ENCODE assay signal across 1 cellular context in the genomic region with DNA sequence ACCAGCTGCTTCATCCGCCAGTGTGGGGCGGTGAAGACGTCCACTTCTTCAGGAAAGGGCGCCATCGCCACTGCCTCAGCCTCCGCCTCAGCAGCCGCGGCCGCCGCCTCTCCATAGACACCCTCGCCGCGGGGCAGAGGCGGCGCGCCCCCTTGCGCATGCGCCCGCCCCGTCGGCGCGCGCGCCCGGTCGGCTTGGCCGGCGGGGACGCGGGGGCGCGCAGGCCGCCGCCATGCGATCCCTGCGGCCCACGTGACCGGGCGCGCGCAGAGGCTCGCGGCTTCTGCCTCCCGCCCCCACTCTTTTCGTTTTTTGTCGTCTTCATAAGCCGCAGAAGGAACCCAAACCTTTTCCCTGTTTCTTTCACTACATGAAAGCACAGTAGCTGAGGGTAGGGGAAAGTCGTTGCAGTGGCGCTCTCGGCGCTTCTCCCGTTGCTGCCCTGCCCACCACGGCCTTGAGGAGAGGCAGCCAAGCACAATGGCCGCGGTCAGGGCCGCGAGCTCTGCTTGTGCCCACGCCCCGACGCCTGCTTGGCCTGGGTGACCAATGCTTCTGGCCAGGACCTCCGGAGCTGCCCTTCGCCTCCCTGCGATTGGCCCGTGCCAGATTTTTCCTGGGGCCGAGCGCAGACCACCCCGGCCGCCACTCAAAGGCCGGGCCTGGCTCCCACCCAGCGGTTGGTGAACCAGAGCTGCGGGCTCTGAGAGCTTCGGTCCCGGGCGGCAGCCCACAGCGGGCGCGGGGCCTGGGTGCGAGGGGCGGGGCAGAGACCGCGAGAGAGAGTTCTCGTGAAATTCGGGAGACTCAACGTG.
TF ChIP-seq lines count a peak whose summit lies in the region.

A gene with protein sequence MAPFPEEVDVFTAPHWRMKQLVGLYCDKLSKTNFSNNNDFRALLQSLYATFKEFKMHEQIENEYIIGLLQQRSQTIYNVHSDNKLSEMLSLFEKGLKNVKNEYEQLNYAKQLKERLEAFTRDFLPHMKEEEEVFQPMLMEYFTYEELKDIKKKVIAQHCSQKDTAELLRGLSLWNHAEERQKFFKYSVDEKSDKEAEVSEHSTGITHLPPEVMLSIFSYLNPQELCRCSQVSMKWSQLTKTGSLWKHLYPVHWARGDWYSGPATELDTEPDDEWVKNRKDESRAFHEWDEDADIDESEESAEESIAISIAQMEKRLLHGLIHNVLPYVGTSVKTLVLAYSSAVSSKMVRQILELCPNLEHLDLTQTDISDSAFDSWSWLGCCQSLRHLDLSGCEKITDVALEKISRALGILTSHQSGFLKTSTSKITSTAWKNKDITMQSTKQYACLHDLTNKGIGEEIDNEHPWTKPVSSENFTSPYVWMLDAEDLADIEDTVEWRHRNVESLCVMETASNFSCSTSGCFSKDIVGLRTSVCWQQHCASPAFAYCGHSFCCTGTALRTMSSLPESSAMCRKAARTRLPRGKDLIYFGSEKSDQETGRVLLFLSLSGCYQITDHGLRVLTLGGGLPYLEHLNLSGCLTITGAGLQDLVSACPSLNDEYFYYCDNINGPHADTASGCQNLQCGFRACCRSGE (minus strand): TSS at position 135 of the 815 bp plus-strand sequence. CDS start 70 bp downstream, at position 65.

TF ChIP-seq in K562, 482 proteins besides CTCF, POLR2A, EP300 and RAD21 (continued from another document and continues in another):
- TF ChIP-seq, protein P1, sequence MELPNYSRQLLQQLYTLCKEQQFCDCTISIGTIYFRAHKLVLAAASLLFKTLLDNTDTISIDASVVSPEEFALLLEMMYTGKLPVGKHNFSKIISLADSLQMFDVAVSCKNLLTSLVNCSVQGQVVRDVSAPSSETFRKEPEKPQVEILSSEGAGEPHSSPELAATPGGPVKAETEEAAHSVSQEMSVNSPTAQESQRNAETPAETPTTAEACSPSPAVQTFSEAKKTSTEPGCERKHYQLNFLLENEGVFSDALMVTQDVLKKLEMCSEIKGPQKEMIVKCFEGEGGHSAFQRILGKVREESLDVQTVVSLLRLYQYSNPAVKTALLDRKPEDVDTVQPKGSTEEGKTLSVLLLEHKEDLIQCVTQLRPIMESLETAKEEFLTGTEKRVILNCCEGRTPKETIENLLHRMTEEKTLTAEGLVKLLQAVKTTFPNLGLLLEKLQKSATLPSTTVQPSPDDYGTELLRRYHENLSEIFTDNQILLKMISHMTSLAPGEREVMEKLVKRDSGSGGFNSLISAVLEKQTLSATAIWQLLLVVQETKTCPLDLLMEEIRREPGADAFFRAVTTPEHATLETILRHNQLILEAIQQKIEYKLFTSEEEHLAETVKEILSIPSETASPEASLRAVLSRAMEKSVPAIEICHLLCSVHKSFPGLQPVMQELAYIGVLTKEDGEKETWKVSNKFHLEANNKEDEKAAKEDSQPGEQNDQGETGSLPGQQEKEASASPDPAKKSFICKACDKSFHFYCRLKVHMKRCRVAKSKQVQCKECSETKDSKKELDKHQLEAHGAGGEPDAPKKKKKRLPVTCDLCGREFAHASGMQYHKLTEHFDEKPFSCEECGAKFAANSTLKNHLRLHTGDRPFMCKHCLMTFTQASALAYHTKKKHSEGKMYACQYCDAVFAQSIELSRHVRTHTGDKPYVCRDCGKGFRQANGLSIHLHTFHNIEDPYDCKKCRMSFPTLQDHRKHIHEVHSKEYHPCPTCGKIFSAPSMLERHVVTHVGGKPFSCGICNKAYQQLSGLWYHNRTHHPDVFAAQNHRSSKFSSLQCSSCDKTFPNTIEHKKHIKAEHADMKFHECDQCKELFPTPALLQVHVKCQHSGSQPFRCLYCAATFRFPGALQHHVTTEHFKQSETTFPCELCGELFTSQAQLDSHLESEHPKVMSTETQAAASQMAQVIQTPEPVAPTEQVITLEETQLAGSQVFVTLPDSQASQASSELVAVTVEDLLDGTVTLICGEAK (IDR thresholded peaks at IDR 0.05): no peak
- TF ChIP-seq, protein P1 (CRISPR knock-in tag; IDR thresholded peaks at IDR 0.05): no peak
- TF ChIP-seq HEY1 (CRISPR knock-in tag; IDR thresholded peaks at IDR 0.05; ENCODE audit: borderline replicate concordance) (no peak), ZFP30 (CRISPR knock-in tag; IDR thresholded peaks at IDR 0.05; ENCODE audit: borderline replicate concordance) (no peak), NFRKB (IDR thresholded peaks at IDR 0.05; ENCODE audit: low read depth) (peak; percentile 87), ZNF311 (CRISPR knock-in tag; IDR thresholded peaks at IDR 0.05) (peak; percentile 67), NCOA6 (IDR thresholded peaks at IDR 0.05) (peak; percentile 79), E2F3 (CRISPR knock-in tag; IDR thresholded peaks at IDR 0.05) (peak; percentile 88), CC2D1A (IDR thresholded peaks at IDR 0.05) (no peak), CXXC5 (CRISPR knock-in tag; IDR thresholded peaks at IDR 0.05) (peak; percentile 87), GABPB1 (CRISPR knock-in tag; IDR thresholded peaks at IDR 0.05) (peak; percentile 52; the same call in 1 of the 2 replicates), CTBP1 (IDR thresholded peaks at IDR 0.05; ENCODE audit: borderline replicate concordance) (peak; percentile 6; the same call in 1 of the 2 replicates), PHF8 (IDR thresholded peaks at IDR 0.05; ENCODE audit: borderline replicate concordance, low read length) (peak; percentile 44), TCFL5 (CRISPR knock-in tag; conservative IDR thresholded peaks at IDR 0.05) (no peak), CBX1 (IDR thresholded peaks at IDR 0.05; ENCODE audit: low read depth) (peak; percentile 50), ZNF175 (CRISPR knock-in tag; IDR thresholded peaks at IDR 0.05; ENCODE audit: low read depth) (peak; percentile 93), SP1 (CRISPR knock-in tag; IDR thresholded peaks at IDR 0.05) (no peak), OTX1 (CRISPR knock-in tag; IDR thresholded peaks at IDR 0.05) (peak; percentile 32; the same call in 1 of the 2 replicates), ZBTB1 (CRISPR knock-in tag; IDR thresholded peaks at IDR 0.05; ENCODE audit: borderline replicate concordance, low read depth) (0 out of 2 replicates have a peak, but pooled peaks have one; percentile 68)
- TF ChIP-seq, protein P2, sequence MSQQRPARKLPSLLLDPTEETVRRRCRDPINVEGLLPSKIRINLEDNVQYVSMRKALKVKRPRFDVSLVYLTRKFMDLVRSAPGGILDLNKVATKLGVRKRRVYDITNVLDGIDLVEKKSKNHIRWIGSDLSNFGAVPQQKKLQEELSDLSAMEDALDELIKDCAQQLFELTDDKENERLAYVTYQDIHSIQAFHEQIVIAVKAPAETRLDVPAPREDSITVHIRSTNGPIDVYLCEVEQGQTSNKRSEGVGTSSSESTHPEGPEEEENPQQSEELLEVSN (IDR thresholded peaks at IDR 0.05; ENCODE audit: borderline replicate concordance in 1 of 2, extremely low read depth in 1 of 2, insufficient read depth in 1 of 2, insufficient read length in 1 of 2, low read depth in 1 of 2, low read length in 1 of 2, poor library complexity in 1 of 2, severe bottlenecking in 1 of 2): peak; percentile 78 to 97
- TF ChIP-seq, protein P3, sequence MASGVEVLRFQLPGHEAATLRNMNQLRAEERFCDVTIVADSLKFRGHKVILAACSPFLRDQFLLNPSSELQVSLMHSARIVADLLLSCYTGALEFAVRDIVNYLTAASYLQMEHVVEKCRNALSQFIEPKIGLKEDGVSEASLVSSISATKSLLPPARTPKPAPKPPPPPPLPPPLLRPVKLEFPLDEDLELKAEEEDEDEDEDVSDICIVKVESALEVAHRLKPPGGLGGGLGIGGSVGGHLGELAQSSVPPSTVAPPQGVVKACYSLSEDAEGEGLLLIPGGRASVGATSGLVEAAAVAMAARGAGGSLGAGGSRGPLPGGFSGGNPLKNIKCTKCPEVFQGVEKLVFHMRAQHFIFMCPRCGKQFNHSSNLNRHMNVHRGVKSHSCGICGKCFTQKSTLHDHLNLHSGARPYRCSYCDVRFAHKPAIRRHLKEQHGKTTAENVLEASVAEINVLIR (CRISPR knock-in tag; IDR thresholded peaks at IDR 0.05): 0 out of 2 replicates have a peak, but pooled peaks have one; percentile 30
- TF ChIP-seq, protein P4, sequence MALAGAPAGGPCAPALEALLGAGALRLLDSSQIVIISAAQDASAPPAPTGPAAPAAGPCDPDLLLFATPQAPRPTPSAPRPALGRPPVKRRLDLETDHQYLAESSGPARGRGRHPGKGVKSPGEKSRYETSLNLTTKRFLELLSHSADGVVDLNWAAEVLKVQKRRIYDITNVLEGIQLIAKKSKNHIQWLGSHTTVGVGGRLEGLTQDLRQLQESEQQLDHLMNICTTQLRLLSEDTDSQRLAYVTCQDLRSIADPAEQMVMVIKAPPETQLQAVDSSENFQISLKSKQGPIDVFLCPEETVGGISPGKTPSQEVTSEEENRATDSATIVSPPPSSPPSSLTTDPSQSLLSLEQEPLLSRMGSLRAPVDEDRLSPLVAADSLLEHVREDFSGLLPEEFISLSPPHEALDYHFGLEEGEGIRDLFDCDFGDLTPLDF (CRISPR knock-in tag; IDR thresholded peaks at IDR 0.05): 0 out of 2 replicates have a peak, but pooled peaks have one; percentile 24
- TF ChIP-seq, protein P5, sequence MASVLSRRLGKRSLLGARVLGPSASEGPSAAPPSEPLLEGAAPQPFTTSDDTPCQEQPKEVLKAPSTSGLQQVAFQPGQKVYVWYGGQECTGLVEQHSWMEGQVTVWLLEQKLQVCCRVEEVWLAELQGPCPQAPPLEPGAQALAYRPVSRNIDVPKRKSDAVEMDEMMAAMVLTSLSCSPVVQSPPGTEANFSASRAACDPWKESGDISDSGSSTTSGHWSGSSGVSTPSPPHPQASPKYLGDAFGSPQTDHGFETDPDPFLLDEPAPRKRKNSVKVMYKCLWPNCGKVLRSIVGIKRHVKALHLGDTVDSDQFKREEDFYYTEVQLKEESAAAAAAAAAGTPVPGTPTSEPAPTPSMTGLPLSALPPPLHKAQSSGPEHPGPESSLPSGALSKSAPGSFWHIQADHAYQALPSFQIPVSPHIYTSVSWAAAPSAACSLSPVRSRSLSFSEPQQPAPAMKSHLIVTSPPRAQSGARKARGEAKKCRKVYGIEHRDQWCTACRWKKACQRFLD (CRISPR knock-in tag; IDR thresholded peaks at IDR 0.05): peak; percentile 87
- TF ChIP-seq, protein P6, sequence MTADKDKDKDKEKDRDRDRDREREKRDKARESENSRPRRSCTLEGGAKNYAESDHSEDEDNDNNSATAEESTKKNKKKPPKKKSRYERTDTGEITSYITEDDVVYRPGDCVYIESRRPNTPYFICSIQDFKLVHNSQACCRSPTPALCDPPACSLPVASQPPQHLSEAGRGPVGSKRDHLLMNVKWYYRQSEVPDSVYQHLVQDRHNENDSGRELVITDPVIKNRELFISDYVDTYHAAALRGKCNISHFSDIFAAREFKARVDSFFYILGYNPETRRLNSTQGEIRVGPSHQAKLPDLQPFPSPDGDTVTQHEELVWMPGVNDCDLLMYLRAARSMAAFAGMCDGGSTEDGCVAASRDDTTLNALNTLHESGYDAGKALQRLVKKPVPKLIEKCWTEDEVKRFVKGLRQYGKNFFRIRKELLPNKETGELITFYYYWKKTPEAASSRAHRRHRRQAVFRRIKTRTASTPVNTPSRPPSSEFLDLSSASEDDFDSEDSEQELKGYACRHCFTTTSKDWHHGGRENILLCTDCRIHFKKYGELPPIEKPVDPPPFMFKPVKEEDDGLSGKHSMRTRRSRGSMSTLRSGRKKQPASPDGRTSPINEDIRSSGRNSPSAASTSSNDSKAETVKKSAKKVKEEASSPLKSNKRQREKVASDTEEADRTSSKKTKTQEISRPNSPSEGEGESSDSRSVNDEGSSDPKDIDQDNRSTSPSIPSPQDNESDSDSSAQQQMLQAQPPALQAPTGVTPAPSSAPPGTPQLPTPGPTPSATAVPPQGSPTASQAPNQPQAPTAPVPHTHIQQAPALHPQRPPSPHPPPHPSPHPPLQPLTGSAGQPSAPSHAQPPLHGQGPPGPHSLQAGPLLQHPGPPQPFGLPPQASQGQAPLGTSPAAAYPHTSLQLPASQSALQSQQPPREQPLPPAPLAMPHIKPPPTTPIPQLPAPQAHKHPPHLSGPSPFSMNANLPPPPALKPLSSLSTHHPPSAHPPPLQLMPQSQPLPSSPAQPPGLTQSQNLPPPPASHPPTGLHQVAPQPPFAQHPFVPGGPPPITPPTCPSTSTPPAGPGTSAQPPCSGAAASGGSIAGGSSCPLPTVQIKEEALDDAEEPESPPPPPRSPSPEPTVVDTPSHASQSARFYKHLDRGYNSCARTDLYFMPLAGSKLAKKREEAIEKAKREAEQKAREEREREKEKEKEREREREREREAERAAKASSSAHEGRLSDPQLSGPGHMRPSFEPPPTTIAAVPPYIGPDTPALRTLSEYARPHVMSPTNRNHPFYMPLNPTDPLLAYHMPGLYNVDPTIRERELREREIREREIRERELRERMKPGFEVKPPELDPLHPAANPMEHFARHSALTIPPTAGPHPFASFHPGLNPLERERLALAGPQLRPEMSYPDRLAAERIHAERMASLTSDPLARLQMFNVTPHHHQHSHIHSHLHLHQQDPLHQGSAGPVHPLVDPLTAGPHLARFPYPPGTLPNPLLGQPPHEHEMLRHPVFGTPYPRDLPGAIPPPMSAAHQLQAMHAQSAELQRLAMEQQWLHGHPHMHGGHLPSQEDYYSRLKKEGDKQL (CRISPR knock-in tag; IDR thresholded peaks at IDR 0.05; ENCODE audit: borderline replicate concordance): no peak
- TF ChIP-seq, protein P7, sequence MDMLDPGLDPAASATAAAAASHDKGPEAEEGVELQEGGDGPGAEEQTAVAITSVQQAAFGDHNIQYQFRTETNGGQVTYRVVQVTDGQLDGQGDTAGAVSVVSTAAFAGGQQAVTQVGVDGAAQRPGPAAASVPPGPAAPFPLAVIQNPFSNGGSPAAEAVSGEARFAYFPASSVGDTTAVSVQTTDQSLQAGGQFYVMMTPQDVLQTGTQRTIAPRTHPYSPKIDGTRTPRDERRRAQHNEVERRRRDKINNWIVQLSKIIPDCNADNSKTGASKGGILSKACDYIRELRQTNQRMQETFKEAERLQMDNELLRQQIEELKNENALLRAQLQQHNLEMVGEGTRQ (CRISPR knock-in tag; IDR thresholded peaks at IDR 0.05): peak; percentile 91
